In the genomic region with DNA sequence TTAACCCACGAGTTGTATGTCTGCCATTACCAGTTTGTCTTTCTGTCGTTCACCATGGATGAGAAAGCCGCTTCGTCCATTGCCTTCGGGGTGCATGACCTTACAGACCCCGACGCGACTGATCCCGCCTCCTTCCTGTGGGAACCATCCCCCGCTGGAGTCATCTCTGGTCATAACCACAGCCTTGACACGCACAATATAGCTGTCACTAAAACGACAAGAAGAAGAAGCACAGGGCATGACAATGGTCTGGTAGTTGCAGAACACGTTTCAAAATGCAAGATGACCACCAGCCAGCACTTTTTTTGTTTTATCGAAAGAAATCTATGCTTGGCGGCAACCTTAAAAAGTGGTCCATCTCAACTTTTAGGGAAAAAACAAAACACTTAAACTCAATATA, we compare ENCODE assay signal across 16 cellular contexts.
"Had no signal": no experiment of that assay in that cellular context is flagged by ENCODE, and none has a peak within 500 bp of the region (broad histone marks: within the 10 kb centered on the region; RNA-seq: fewer than 3 reads in every experiment).

No MANE protein-coding gene starts in this region.

- H3K4me3 Mint-ChIP-seq: stimulated activated naive B cell treated with anti-CD40 and anti-IgM and Interleukin-4, amounts not matched to agents 10 μg/mL and 1 μg/mL and 100 μg/mL, for 72 hours had no signal

- H3K9me3 ChIP-seq: adrenal gland, neutrophil, spleen, upper lobe of left lung had no signal

- H3K27me3 ChIP-seq: adrenal gland, hepatocyte, neutrophil, spleen, upper lobe of left lung had no signal

- H3K36me3 ChIP-seq: adrenal gland, neutrophil had no signal

- H3K4me3 ChIP-seq: adrenal gland, coronary artery, hepatocyte, spleen, upper lobe of left lung had no signal

- H3K27ac Mint-ChIP-seq: stimulated activated naive B cell treated with anti-CD40 and anti-IgM and Interleukin-4, amounts not matched to agents 10 μg/mL and 1 μg/mL and 100 μg/mL, for 72 hours had no signal

- H3K27ac ChIP-seq: adrenal gland, coronary artery, hepatocyte, neutrophil, spleen, upper lobe of left lung had no signal

- H3K27me3 Mint-ChIP-seq: stimulated activated naive B cell treated with anti-CD40 and anti-IgM and Interleukin-4, amounts not matched to agents 10 μg/mL and 1 μg/mL and 100 μg/mL, for 72 hours had no signal

- H3K9me3 Mint-ChIP-seq: stimulated activated naive B cell treated with anti-CD40 and anti-IgM and Interleukin-4, amounts not matched to agents 10 μg/mL and 1 μg/mL and 100 μg/mL, for 72 hours had no signal

- DNase-seq: activated CD4-positive, alpha-beta T cell treated with anti-CD3 and anti-CD28 coated beads, Interleukin-2, amount 50 U/mL, for 1 hour; activated CD4-positive, CD25-positive, alpha-beta regulatory T cell; activated naive CD4-positive, alpha-beta T cell treated with anti-CD3 and anti-CD28 coated beads, Interleukin-2, amount 50 U/mL, for 16 hours; activated T-cell treated with anti-CD3 and anti-CD28 coated beads for 4 hours; adrenal gland; effector CD4-positive, alpha-beta T cell; kidney glomerular epithelial cell; posterior cingulate gyrus; spleen; stimulated activated CD4-positive, alpha-beta T cell treated with anti-CD3 and anti-CD28 coated beads, Interleukin-1b, Interleukin-23, amount 100 ng/mL, for 48 hours; stimulated activated naive B cell treated with anti-CD40 and anti-IgM and Interleukin-4, amounts not matched to agents 10 μg/mL and 1 μg/mL and 100 μg/mL, for 72 hours; substantia nigra; upper lobe of left lung had no signal

- ATAC-seq: stimulated activated naive B cell treated with anti-CD40 and anti-IgM and Interleukin-4, amounts not matched to agents 10 μg/mL and 1 μg/mL and 100 μg/mL, for 72 hours had no signal
